Comparison of ENCODE assay signal across 15 cellular contexts in the genomic region with DNA sequence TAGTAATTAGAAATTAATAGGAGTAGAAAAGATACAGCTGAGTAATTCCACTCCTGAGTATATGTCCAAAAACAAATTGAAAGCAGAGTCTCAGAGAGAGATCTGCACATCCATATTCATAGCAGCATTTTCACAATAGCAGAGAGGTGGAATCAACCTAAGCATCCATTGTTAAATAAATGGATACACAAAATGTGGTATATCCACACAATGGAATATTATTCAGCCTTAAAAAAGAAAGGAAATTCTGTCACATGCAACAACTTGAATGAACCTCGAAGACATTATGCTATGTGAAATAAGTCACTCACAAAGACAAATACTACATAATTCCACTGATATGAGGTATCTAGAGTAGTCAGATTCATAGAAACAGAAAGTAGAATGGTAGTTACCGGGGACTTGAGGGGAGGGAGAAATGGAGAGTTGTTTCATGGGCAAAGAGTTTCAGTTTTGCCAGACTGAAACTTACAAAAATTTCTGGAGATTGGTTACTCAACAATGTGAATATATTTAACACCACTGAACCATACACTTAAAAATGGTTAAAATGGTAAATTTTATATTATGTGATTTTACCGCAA. TPM values are rescaled to one million over a fixed set of nuclear protein-coding genes. Genes with fewer than 3 reads are reported as not detected.
DNase-seq lines count a peak whose midpoint lies in the region; ATAC-seq lines count a peak whose summit lies in the region.
"Had no signal": no experiment of that assay in that cellular context is flagged by ENCODE, and none has a peak within 500 bp of the region (broad histone marks: within the 10 kb centered on the region; RNA-seq: fewer than 3 reads in every experiment).

No MANE protein-coding gene starts in this region.

- H3K9me3 Mint-ChIP-seq in activated naive CD4-positive, alpha-beta T cell treated with anti-CD3 and anti-CD28 coated beads, Interleukin-2, amount 50 U/mL, for 72 hours = peaks cover 0 to 7% of the 10 kb centered on the region in 2 donors
- peaks cover 5% of the 10 kb centered on the region for H3K9me3 Mint-ChIP-seq in activated naive CD8-positive, alpha-beta T cell treated with anti-CD3 and anti-CD28 coated beads, Interleukin-2, amount 50 U/mL, for 24 hours
- H3K9me3 Mint-ChIP-seq: CD4-positive, alpha-beta memory T cell had no signal

- peaks cover 5 to 36% of the 10 kb centered on the region in 2 donors for H3K36me3 Mint-ChIP-seq in activated naive CD4-positive, alpha-beta T cell treated with anti-CD3 and anti-CD28 coated beads, Interleukin-2, amount 50 U/mL, for 72 hours
- H3K36me3 Mint-ChIP-seq in activated naive CD8-positive, alpha-beta T cell treated with anti-CD3 and anti-CD28 coated beads, Interleukin-2, amount 50 U/mL, for 24 hours (ENCODE audit: low read depth) = peaks cover 40% of the 10 kb centered on the region

- DNase-seq in activated naive CD4-positive, alpha-beta T cell treated with anti-CD3 and anti-CD28 coated beads, Interleukin-2, amount 50 U/mL, for 72 hours (ENCODE audit: low spot score in 2 of 2) = no peak
- no peak for DNase-seq in activated naive CD4-positive, alpha-beta T cell treated with anti-CD3 and anti-CD28 coated beads, Interleukin-2, amount 50 U/mL, for 16 hours
- no peak for DNase-seq in activated naive CD8-positive, alpha-beta T cell treated with anti-CD3 and anti-CD28 coated beads, Interleukin-2, amount 50 U/mL, for 24 hours
- no peak for DNase-seq in NCI-H510A treated with DMSO at 0.1 percent for 48 hours (lab: John Stamatoyannopoulos, UW)
- no peak for DNase-seq in iPS-NIHi11 (ENCODE audit: low spot score)
- DNase-seq: BE2C; CD4-positive, alpha-beta memory T cell; GF-D8; H9; NCI-H1092; NCI-H226; NCI-H526 treated with DMSO at 0.1 percent for 48 hours; PC-3 had no signal

- no peak overlapping the region for H3K4me3 Mint-ChIP-seq in activated naive CD8-positive, alpha-beta T cell treated with anti-CD3 and anti-CD28 coated beads, Interleukin-2, amount 50 U/mL, for 24 hours
- H3K4me3 Mint-ChIP-seq: CD4-positive, alpha-beta memory T cell; H9 had no signal

- H3K27me3 Mint-ChIP-seq in activated naive CD8-positive, alpha-beta T cell treated with anti-CD3 and anti-CD28 coated beads, Interleukin-2, amount 50 U/mL, for 24 hours = no peaks in the 10 kb centered on the region
- H3K27me3 Mint-ChIP-seq: CD4-positive, alpha-beta memory T cell had no signal

- H3K4me1 Mint-ChIP-seq in activated naive CD8-positive, alpha-beta T cell treated with anti-CD3 and anti-CD28 coated beads, Interleukin-2, amount 50 U/mL, for 24 hours = peaks cover 29% of the 10 kb centered on the region
- H3K4me1 Mint-ChIP-seq: H9 had no signal

- peak; percentile 55 to 66 for ATAC-seq in activated naive CD4-positive, alpha-beta T cell treated with anti-CD3 and anti-CD28 coated beads, Interleukin-2, amount 50 U/mL, for 72 hours
- ATAC-seq in HG03342 (IDR thresholded peaks at IDR 0.05; ENCODE audit: unreplicated experiment) (peak; percentile 55), GM21619 (IDR thresholded peaks at IDR 0.05; ENCODE audit: unreplicated experiment) (no peak)
- peak; percentile 58 for ATAC-seq in activated naive CD8-positive, alpha-beta T cell treated with anti-CD3 and anti-CD28 coated beads, Interleukin-2, amount 50 U/mL, for 24 hours
- ATAC-seq: PC-3 had no signal

- H3K27ac Mint-ChIP-seq in activated naive CD4-positive, alpha-beta T cell treated with anti-CD3 and anti-CD28 coated beads, Interleukin-2, amount 50 U/mL, for 72 hours = peak overlapping the region in 1 of 2 donors; percentile 49
- H3K27ac Mint-ChIP-seq in activated naive CD8-positive, alpha-beta T cell treated with anti-CD3 and anti-CD28 coated beads, Interleukin-2, amount 50 U/mL, for 24 hours = peak overlapping the region; percentile 60
- H3K27ac Mint-ChIP-seq: CD4-positive, alpha-beta memory T cell; H9 had no signal

RNA-seq across cellular contexts. Expression of a gene that starts 18.4 kb away (rescaled TPM):
- total RNA-seq in activated naive CD4-positive, alpha-beta T cell treated with anti-CD3 and anti-CD28 coated beads, Interleukin-2, amount 50 U/mL, for 72 hours = 10 to 100 TPM; 39.7 to 40.8 TPM

RNA-seq across cellular contexts. Expression of a gene that starts 18.7 kb away (rescaled TPM):
- 10 to 100 TPM; 47.8 to 54.5 TPM for total RNA-seq in activated naive CD4-positive, alpha-beta T cell treated with anti-CD3 and anti-CD28 coated beads, Interleukin-2, amount 50 U/mL, for 72 hours
